In genomic region chr10:79404231-79404609, GRCh38 we compare ENCODE assay signal across 10 cellular contexts. TPM values are rescaled to one million over a fixed set of nuclear protein-coding genes. Genes with fewer than 3 reads are reported as not detected.
DNase-seq lines count a peak whose midpoint lies in the region; ATAC-seq and TF ChIP-seq lines count a peak whose summit lies in the region.
"Had no signal": no experiment of that assay in that cellular context is flagged by ENCODE, and none has a peak within 500 bp of the region (broad histone marks: within the 10 kb centered on the region; RNA-seq: fewer than 3 reads in every experiment).

No MANE protein-coding gene starts in this region.

- H3K9me3 ChIP-seq in right atrium auricular region (no peaks in the 10 kb centered on the region), sigmoid colon (no peaks in the 10 kb centered on the region)

- DNase-seq in GM23338 (ENCODE audit: low spot score) = peak; percentile 41
- peak; percentile 88 for DNase-seq in right atrium auricular region (ENCODE audit: low spot score)
- DNase-seq in sigmoid colon = peak; percentile 95
- DNase-seq in activated naive CD8-positive, alpha-beta T cell treated with anti-CD3 and anti-CD28 coated beads for 36 hours = no peak
- DNase-seq: effector memory CD8-positive, alpha-beta T cell; stimulated activated CD4-positive, alpha-beta T cell treated with anti-CD3 and anti-CD28 coated beads, Interleukin-4, amount 100 ng/mL, for 4 hours had no signal

- H3K4me3 ChIP-seq in GM23338 (no peak overlapping the region), right atrium auricular region (no peak overlapping the region), sigmoid colon (peak overlapping the region in 2 of 4 donors; percentile 4 to 8)

- WGBS in sigmoid colon, 2 donors = 14 to 22% methylated on average over 6 to 7 of the region's 7 CpGs

- TF ChIP-seq CTCF in GM23338 (conservative IDR thresholded peaks at IDR 0.05; ENCODE audit: low read depth in 2 of 2) (no peak), right atrium auricular region (IDR thresholded peaks at IDR 0.05) (no peak), sigmoid colon (IDR thresholded peaks at IDR 0.05) (no peak)

- H3K36me3 Mint-ChIP-seq in GM23338 (ENCODE audit: low read depth) = no peaks in the 10 kb centered on the region
- no peaks in the 10 kb centered on the region for H3K36me3 Mint-ChIP-seq in activated naive CD8-positive, alpha-beta T cell treated with anti-CD3 and anti-CD28 coated beads for 36 hours

- H3K4me2 ChIP-seq in GM23338 = peak overlapping the region; percentile 32; the same call in 1 of the 2 replicates

- no peaks in the 10 kb centered on the region for H3K27me3 ChIP-seq in GM23338 (ENCODE audit: insufficient read depth)
- H3K27me3 ChIP-seq in right atrium auricular region = no peaks in the 10 kb centered on the region
- H3K27me3 ChIP-seq in sigmoid colon = no peaks in the 10 kb centered on the region

- no peaks in the 10 kb centered on the region for H3F3A ChIP-seq in GM23338 (replicated peaks; ENCODE audit: low read depth)

- intact Hi-C loops in sigmoid colon (cut with DNase I) = no loop called here

- H3K36me3 ChIP-seq in GM23338 (ENCODE audit: insufficient read depth) (no peaks in the 10 kb centered on the region), right atrium auricular region (no peaks in the 10 kb centered on the region), sigmoid colon (no peaks in the 10 kb centered on the region)

- peak; percentile 14 for ATAC-seq in GM23338
- ATAC-seq in GM19324 (IDR thresholded peaks at IDR 0.05; ENCODE audit: low FRiP score, unreplicated experiment) = no peak
- ATAC-seq in HG03135 (IDR thresholded peaks at IDR 0.05; ENCODE audit: unreplicated experiment) = no peak
- ATAC-seq in GM19023 (IDR thresholded peaks at IDR 0.05; ENCODE audit: unreplicated experiment) = no peak
- ATAC-seq: effector memory CD8-positive, alpha-beta T cell had no signal

- no peak for TF ChIP-seq POLR2A in sigmoid colon (IDR thresholded peaks at IDR 0.05)

- no peaks in the 10 kb centered on the region for H3K79me2 ChIP-seq in GM23338 (replicated peaks; ENCODE audit: insufficient read depth)

- no peak overlapping the region for H2AFZ ChIP-seq in GM23338

- TF ChIP-seq EP300 in sigmoid colon (IDR thresholded peaks at IDR 0.05) = no peak

- H3K9me2 ChIP-seq in GM23338 (ENCODE audit: insufficient read depth) = no peaks in the 10 kb centered on the region

- H4K20me1 ChIP-seq in GM23338 (replicated peaks; ENCODE audit: insufficient read depth) = no peaks in the 10 kb centered on the region

- no peak overlapping the region; the same call in 1 of the 2 replicates for H3K27ac ChIP-seq in GM23338 (ENCODE audit: low read depth)
- H3K27ac ChIP-seq in angular gyrus (ENCODE audit: low read depth, low read length) = peak overlapping the region; percentile 96
- peak overlapping the region; percentile 79 to 94 for H3K27ac ChIP-seq in right atrium auricular region
- H3K27ac ChIP-seq in sigmoid colon = no peak overlapping the region

- no peak overlapping the region for H3K27ac Mint-ChIP-seq in GM23338
- H3K27ac Mint-ChIP-seq in activated naive CD8-positive, alpha-beta T cell treated with anti-CD3 and anti-CD28 coated beads for 36 hours = no peak overlapping the region
- H3K27ac Mint-ChIP-seq: effector memory CD8-positive, alpha-beta T cell had no signal

- H3K4me1 ChIP-seq in GM23338 (ENCODE audit: insufficient read depth) (peaks cover 15% of the 10 kb centered on the region), right atrium auricular region (no peaks in the 10 kb centered on the region), sigmoid colon (no peaks in the 10 kb centered on the region)

- no peak overlapping the region for H3K4me3 Mint-ChIP-seq in GM23338
- H3K4me3 Mint-ChIP-seq in activated naive CD8-positive, alpha-beta T cell treated with anti-CD3 and anti-CD28 coated beads for 36 hours = no peak overlapping the region
- H3K4me3 Mint-ChIP-seq: effector memory CD8-positive, alpha-beta T cell had no signal

- H3K4me1 Mint-ChIP-seq in GM23338 = peaks cover 45% of the 10 kb centered on the region
- H3K4me1 Mint-ChIP-seq in activated naive CD8-positive, alpha-beta T cell treated with anti-CD3 and anti-CD28 coated beads for 36 hours = no peaks in the 10 kb centered on the region

- peaks cover 12% of the 10 kb centered on the region for H3K27me3 Mint-ChIP-seq in GM23338 (ENCODE audit: insufficient read depth, low read depth, poor library complexity)
- peaks cover 7% of the 10 kb centered on the region for H3K27me3 Mint-ChIP-seq in activated naive CD8-positive, alpha-beta T cell treated with anti-CD3 and anti-CD28 coated beads for 36 hours
- H3K27me3 Mint-ChIP-seq: effector memory CD8-positive, alpha-beta T cell had no signal

- H3K9me3 Mint-ChIP-seq in GM23338 = no peaks in the 10 kb centered on the region; the same call in 2 of the 3 replicates
- no peaks in the 10 kb centered on the region for H3K9me3 Mint-ChIP-seq in activated naive CD8-positive, alpha-beta T cell treated with anti-CD3 and anti-CD28 coated beads for 36 hours
- H3K9me3 Mint-ChIP-seq: effector memory CD8-positive, alpha-beta T cell had no signal

TF ChIP-seq in GM23338, 12 proteins besides CTCF, POLR2A, EP300 and RAD21:
- TF ChIP-seq REST (IDR thresholded peaks at IDR 0.05; ENCODE audit: unreplicated experiment) = no peak
- TF ChIP-seq JUNB (IDR thresholded peaks at IDR 0.05; ENCODE audit: unreplicated experiment) = no peak
- TF ChIP-seq, protein P1, sequence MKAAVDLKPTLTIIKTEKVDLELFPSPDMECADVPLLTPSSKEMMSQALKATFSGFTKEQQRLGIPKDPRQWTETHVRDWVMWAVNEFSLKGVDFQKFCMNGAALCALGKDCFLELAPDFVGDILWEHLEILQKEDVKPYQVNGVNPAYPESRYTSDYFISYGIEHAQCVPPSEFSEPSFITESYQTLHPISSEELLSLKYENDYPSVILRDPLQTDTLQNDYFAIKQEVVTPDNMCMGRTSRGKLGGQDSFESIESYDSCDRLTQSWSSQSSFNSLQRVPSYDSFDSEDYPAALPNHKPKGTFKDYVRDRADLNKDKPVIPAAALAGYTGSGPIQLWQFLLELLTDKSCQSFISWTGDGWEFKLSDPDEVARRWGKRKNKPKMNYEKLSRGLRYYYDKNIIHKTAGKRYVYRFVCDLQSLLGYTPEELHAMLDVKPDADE (IDR thresholded peaks at IDR 0.05) = no peak
- no peak for TF ChIP-seq CREB1 (CRISPR knock-in tag; IDR thresholded peaks at IDR 0.05; ENCODE audit: low read depth)
- no peak for TF ChIP-seq EZH2phosphoT487 (IDR thresholded peaks at IDR 0.05; ENCODE audit: unreplicated experiment)
- TF ChIP-seq STAT1 (IDR thresholded peaks at IDR 0.05; ENCODE audit: unreplicated experiment) = no peak
- no peak for TF ChIP-seq NANOG (IDR thresholded peaks at IDR 0.05; ENCODE audit: borderline replicate concordance)

RNA-seq across cellular contexts. Expression of gene ZCCHC24, which starts 41.2 kb away (rescaled TPM):
- total RNA-seq in GM23338 (2014; rRNA removed; shearing (Covaris generic)) = 7.2 and 10.1 TPM in 2 replicates
- polyA plus RNA-seq in GM23338 (2016; fragmentation: Nextera tagmentation; extraction: Ambion mirVana) (2.0 and 2.9 TPM in 2 replicates), sigmoid colon (10 to 100 TPM in 2 of 3 donors, 1 to 10 TPM in 1; 7.6 to 31.2 (median 21.1) TPM)
- total RNA-seq in right atrium auricular region (10 to 100 TPM; 45.6 to 85.9 TPM), sigmoid colon (100 to 1,000 TPM in 3 of 4 donors, 10 to 100 TPM in 1; 82.6 to 141 (median 121) TPM)
- under 1 TPM; 0.78 to 0.80 TPM for total RNA-seq in activated naive CD8-positive, alpha-beta T cell treated with anti-CD3 and anti-CD28 coated beads for 36 hours

RNA-seq across cellular contexts. Expression of gene PPIF, which starts 57.0 kb away (rescaled TPM):
- 42.4 and 43.6 TPM in 2 replicates for total RNA-seq in GM23338 (2014; rRNA removed; shearing (Covaris generic))
- polyA plus RNA-seq in GM23338 (2016; fragmentation: Nextera tagmentation; extraction: Ambion mirVana) = 29.5 and 32.1 TPM in 2 replicates
- 10 to 100 TPM; 63.0 to 87.6 TPM for total RNA-seq in right atrium auricular region
- total RNA-seq in sigmoid colon = 10 to 100 TPM; 26.4 to 48.5 (median 32.5) TPM
- 10 to 100 TPM; 60.7 to 74.9 (median 71.9) TPM for polyA plus RNA-seq in sigmoid colon
- total RNA-seq in activated naive CD8-positive, alpha-beta T cell treated with anti-CD3 and anti-CD28 coated beads for 36 hours = 100 to 1,000 TPM; 163 to 176 TPM

Comparison
In these comparisons a context has a peak if more than half of its experiments do, and no peak if none do; other contexts are left out.
1. H3K27ac ChIP-seq: peak in angular gyrus (single experiment) and right atrium auricular region (2 of 2); none in GM23338 (single experiment) and sigmoid colon (0 of 4).